Comparison of ENCODE assay signal across 21 cellular contexts in the genomic region with DNA sequence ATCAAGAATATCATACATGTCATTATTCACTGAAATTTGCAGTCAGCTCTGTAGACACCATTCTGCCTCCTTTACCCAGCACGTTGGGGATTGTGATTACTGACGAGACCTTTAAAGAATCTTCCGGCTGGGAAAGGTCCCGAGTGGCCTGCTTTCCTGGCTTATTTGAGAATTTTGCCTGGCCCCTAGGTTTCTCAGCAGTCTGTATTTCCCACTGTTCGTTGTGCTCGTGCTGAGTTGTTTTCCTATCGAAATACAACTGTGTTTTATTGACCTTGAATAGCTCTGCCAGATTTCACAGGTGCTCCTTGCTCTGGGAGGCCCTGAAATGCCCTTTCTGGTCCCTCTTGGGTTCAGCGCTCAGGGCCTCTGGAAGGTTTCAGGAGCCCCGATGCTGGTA.
DNase-seq lines count a peak whose midpoint lies in the region; ATAC-seq, FAIRE-seq and TF ChIP-seq lines count a peak whose summit lies in the region.
"Had no signal": no experiment of that assay in that cellular context is flagged by ENCODE, and none has a peak within 500 bp of the region (broad histone marks: within the 10 kb centered on the region; RNA-seq: fewer than 3 reads in every experiment).

No MANE protein-coding gene starts in this region.

- ATAC-seq in HG02678 (IDR thresholded peaks at IDR 0.05; ENCODE audit: unreplicated experiment), result no peak
- ATAC-seq: PC-3 had no signal

- H3K9me3 ChIP-seq in HEK293 (ENCODE audit: control insufficient read depth, insufficient read depth, low read depth, low read length) (no peaks in the 10 kb centered on the region), small intestine (ENCODE audit: control insufficient read depth, low read depth) (no peaks in the 10 kb centered on the region)
- H3K9me3 ChIP-seq: HAP-1 had no signal

- CTCF ChIA-PET in HEK293 (lab: Yijun Ruan, JAX), result interaction anchor here (0.7 kb wide), 1 partner anchor 384 kb away, joined by 4 read pairs; no protein-coding TSS in a partner anchor

- POLR2A ChIA-PET in HEK293 (lab: Yijun Ruan, JAX), result interaction anchor here (0.7 kb wide), 1 partner anchor 773 kb away, joined by 3 read pairs; no protein-coding TSS in a partner anchor

- 16 to 46% (median 25%) methylated on average over 9 of the region's 9 CpGs for WGBS in small intestine, 3 donors

- H3K27ac ChIP-seq in HEK293 (ENCODE audit: extremely low read depth, low read depth, low read length) (no peak overlapping the region), small intestine (ENCODE audit: low read depth in 1 of 2, low read length in 1 of 2) (no peak overlapping the region)

- DNase-seq in NCI-H526 treated with DMSO at 0.1 percent for 48 hours (lab: John Stamatoyannopoulos, UW) (peak; percentile 17), left kidney (ENCODE audit: low read depth, low spot score) (peak; percentile 43), small intestine (peak; percentile 22), NCI-H1930 (lab: John Stamatoyannopoulos, UW) (no peak), posterior cingulate gyrus (no peak)
- DNase-seq: C1 segment of cervical spinal cord; CD4-positive, alpha-beta memory T cell; COR-L47; GOT3; KBM-7; MM.1S; NCI-H2029 treated with DMSO at 0.1 percent for 48 hours; NCI-H345; NCI-H510A treated with DMSO at 0.1 percent for 48 hours; NCI-H748 treated with DMSO at 0.1 percent for 48 hours; NK-92 treated with Interleukin-12 subunit alpha and Interleukin-12 subunit beta, amount 100 ng/mL, for 24 hours; PC-3 had no signal

- no peak for FAIRE-seq in small intestine (lab: Jason Lieb, UNC)
- FAIRE-seq: G401.6 had no signal

- no peak overlapping the region for H3K4me3 ChIP-seq in HEK293 (ENCODE audit: low read depth, low read length)
- H3K4me3 ChIP-seq in small intestine (ENCODE audit: low read depth in 1 of 2, low read length in 2 of 2), result no peak overlapping the region
- H3K4me3 ChIP-seq: HAP-1 had no signal

- intact Hi-C loops in posterior cingulate gyrus (cut with DNase I), result loop anchor here (10.0 kb wide), 1 partner anchor 1024 kb away; no protein-coding TSS in a partner anchor

- no peaks in the 10 kb centered on the region for H3K27me3 ChIP-seq in small intestine (ENCODE audit: control insufficient read depth in 2 of 2, insufficient read depth in 2 of 2, low read length in 2 of 2)

- TF ChIP-seq CTCF in HEK293 (tag by site-specific recombination; IDR thresholded peaks at IDR 0.05), result no peak

- H3K36me3 ChIP-seq in HEK293 (ENCODE audit: control insufficient read depth in 2 of 2, insufficient read depth in 1 of 2, low read length in 2 of 2) (no peaks in the 10 kb centered on the region), small intestine (ENCODE audit: control insufficient read depth in 2 of 2, insufficient read depth in 2 of 2, low read length in 2 of 2) (no peaks in the 10 kb centered on the region)
- H3K36me3 ChIP-seq: HAP-1 had no signal

- H3K4me1 ChIP-seq in HEK293 (ENCODE audit: control insufficient read depth, insufficient read depth, low read length), result no peaks in the 10 kb centered on the region; the same call in 1 of the 2 replicates
- no peaks in the 10 kb centered on the region for H3K4me1 ChIP-seq in small intestine (ENCODE audit: control insufficient read depth in 2 of 2, insufficient read depth in 1 of 2, low read depth in 1 of 2, low read length in 1 of 2)
- H3K4me1 ChIP-seq: HAP-1 had no signal

TF ChIP-seq in HEK293, 187 proteins besides CTCF, POLR2A, EP300 and RAD21:
- peak; percentile 89 for TF ChIP-seq ZBTB48 (tag by site-specific recombination; IDR thresholded peaks at IDR 0.05)
- TF ChIP-seq ZNF114 (tag by site-specific recombination; IDR thresholded peaks at IDR 0.05), result no peak
- TF ChIP-seq GLI2 (tag by site-specific recombination; IDR thresholded peaks at IDR 0.05; ENCODE audit: borderline replicate concordance, low read depth), result no peak

Comparison
In these comparisons a context has a peak if more than half of its experiments do, and no peak if none do; other contexts are left out.
1. DNase-seq: peak in NCI-H526 treated with DMSO at 0.1 percent for 48 hours (single experiment), left kidney (single experiment) and small intestine (single experiment); none in NCI-H1930 (0 of 2) and posterior cingulate gyrus (0 of 10).